Comparison of ENCODE assay signal across 11 cellular contexts in genomic region chr7:33933611-33934281, GRCh38. TPM values are rescaled to one million over a fixed set of nuclear protein-coding genes. Genes with fewer than 3 reads are reported as not detected.
A peak's percentile ranks its signal among the peaks of the same experiment; 100 is the strongest.
DNase-seq lines count a peak whose midpoint lies in the region; ATAC-seq and TF ChIP-seq lines count a peak whose summit lies in the region.
"Had no signal": no experiment of that assay in that cellular context is flagged by ENCODE, and none has a peak within 500 bp of the region (broad histone marks: within the 10 kb centered on the region; RNA-seq: fewer than 3 reads in every experiment).

No MANE protein-coding gene starts in this region.

- WGBS in right cardiac atrium = 76% methylated on average over 4 of the region's 4 CpGs

- TF ChIP-seq POLR2A in Peyer's patch (IDR thresholded peaks at IDR 0.05) = no peak

- H3K36me3 Mint-ChIP-seq in naive thymus-derived CD4-positive, alpha-beta T cell = no peaks in the 10 kb centered on the region
- no peaks in the 10 kb centered on the region for H3K36me3 Mint-ChIP-seq in nephron progenitor cell (ENCODE audit: low read depth)

- H3K36me3 ChIP-seq in SJSA1 = no peaks in the 10 kb centered on the region
- H3K36me3 ChIP-seq in skeletal muscle satellite cell (ENCODE audit: insufficient read depth, low read length) = no peaks in the 10 kb centered on the region
- H3K36me3 ChIP-seq in Peyer's patch = no peaks in the 10 kb centered on the region
- no peaks in the 10 kb centered on the region for H3K36me3 ChIP-seq in naive thymus-derived CD4-positive, alpha-beta T cell (ENCODE audit: control insufficient read depth in 2 of 3, insufficient read depth in 3 of 3, low read length in 3 of 3)
- H3K36me3 ChIP-seq: SJCRH30 had no signal

- no peak overlapping the region for H3K4me3 Mint-ChIP-seq in naive thymus-derived CD4-positive, alpha-beta T cell
- no peak overlapping the region for H3K4me3 Mint-ChIP-seq in nephron progenitor cell
- H3K4me3 Mint-ChIP-seq: activated CD4-positive, alpha-beta T cell treated with anti-CD3 and anti-CD28 coated beads for 36 hours had no signal

- peak overlapping the region; percentile 80 for H3K4me2 ChIP-seq in skeletal muscle satellite cell (ENCODE audit: low read length)

- no peak overlapping the region for H3K4me3 ChIP-seq in SJSA1
- H3K4me3 ChIP-seq in fibroblast of mammary gland (ENCODE audit: control insufficient read depth, low read depth, low read length) = no peak overlapping the region
- H3K4me3 ChIP-seq in skeletal muscle satellite cell (ENCODE audit: low read length) = peak overlapping the region; percentile 49
- no peak overlapping the region for H3K4me3 ChIP-seq in right cardiac atrium (ENCODE audit: low read length)
- H3K4me3 ChIP-seq in Peyer's patch = no peak overlapping the region
- no peak overlapping the region for H3K4me3 ChIP-seq in naive thymus-derived CD4-positive, alpha-beta T cell (ENCODE audit: low read length)
- H3K4me3 ChIP-seq: SJCRH30 had no signal

- H3K9ac ChIP-seq in skeletal muscle satellite cell (ENCODE audit: low read depth, low read length) = peak overlapping the region; percentile 79

- CTCF ChIA-PET in naive thymus-derived CD4-positive, alpha-beta T cell (lab: Charles Lee) = interaction anchor here (0.6 to 2.0 kb wide), 3 partner anchors 22 to 748 kb away, joined by 3 to 9 read pairs (median 6); no protein-coding TSS in a partner anchor

- POLR2A ChIA-PET in naive thymus-derived CD4-positive, alpha-beta T cell (lab: Charles Lee) = no interaction called here

- H3K9me3 Mint-ChIP-seq in naive thymus-derived CD4-positive, alpha-beta T cell = no peaks in the 10 kb centered on the region
- no peaks in the 10 kb centered on the region for H3K9me3 Mint-ChIP-seq in nephron progenitor cell

- peak overlapping the region; percentile 41 for H3K27ac ChIP-seq in SJSA1
- H3K27ac ChIP-seq in right cardiac atrium (ENCODE audit: low read length) = no peak overlapping the region
- H3K27ac ChIP-seq in Peyer's patch = no peak overlapping the region
- no peak overlapping the region for H3K27ac ChIP-seq in naive thymus-derived CD4-positive, alpha-beta T cell (ENCODE audit: low read depth, low read length)
- H3K27ac ChIP-seq: SJCRH30 had no signal

- H3K4me1 Mint-ChIP-seq in naive thymus-derived CD4-positive, alpha-beta T cell = peaks cover 0 to 6% (median 0%) of the 10 kb centered on the region in 7 donors
- peaks cover 45% of the 10 kb centered on the region for H3K4me1 Mint-ChIP-seq in nephron progenitor cell
- H3K4me1 Mint-ChIP-seq: activated CD4-positive, alpha-beta T cell treated with anti-CD3 and anti-CD28 coated beads for 36 hours had no signal

- H3K27me3 Mint-ChIP-seq in naive thymus-derived CD4-positive, alpha-beta T cell = peaks cover 5 to 20% (median 15%) of the 10 kb centered on the region in 5 donors
- peaks cover 15% of the 10 kb centered on the region for H3K27me3 Mint-ChIP-seq in nephron progenitor cell (ENCODE audit: low read depth, poor library complexity)

- H3K4me1 ChIP-seq in SJSA1 (replicated peaks) = peaks cover 13% of the 10 kb centered on the region
- peaks cover 24% of the 10 kb centered on the region for H3K4me1 ChIP-seq in skeletal muscle satellite cell (ENCODE audit: control insufficient read depth, insufficient read depth, low read length)
- H3K4me1 ChIP-seq in right cardiac atrium (ENCODE audit: control insufficient read depth, insufficient read depth, low read length) = no peaks in the 10 kb centered on the region
- no peaks in the 10 kb centered on the region for H3K4me1 ChIP-seq in Peyer's patch
- H3K4me1 ChIP-seq in naive thymus-derived CD4-positive, alpha-beta T cell (ENCODE audit: control insufficient read depth in 2 of 2, insufficient read depth in 2 of 2, low read length in 2 of 2) = no peaks in the 10 kb centered on the region
- H3K4me1 ChIP-seq: SJCRH30 had no signal

- H3K9me3 ChIP-seq in SJSA1 (replicated peaks) = no peaks in the 10 kb centered on the region
- no peaks in the 10 kb centered on the region for H3K9me3 ChIP-seq in skeletal muscle satellite cell (replicated peaks; ENCODE audit: low read length)
- no peaks in the 10 kb centered on the region for H3K9me3 ChIP-seq in right cardiac atrium (ENCODE audit: control insufficient read depth, low read length)
- no peaks in the 10 kb centered on the region for H3K9me3 ChIP-seq in Peyer's patch
- no peaks in the 10 kb centered on the region for H3K9me3 ChIP-seq in naive thymus-derived CD4-positive, alpha-beta T cell (ENCODE audit: control insufficient read depth in 2 of 3, low read length in 3 of 3)
- H3K9me3 ChIP-seq: SJCRH30 had no signal

- no peak overlapping the region for H3K27ac Mint-ChIP-seq in naive thymus-derived CD4-positive, alpha-beta T cell
- H3K27ac Mint-ChIP-seq in nephron progenitor cell = no peak overlapping the region
- H3K27ac Mint-ChIP-seq: activated CD4-positive, alpha-beta T cell treated with anti-CD3 and anti-CD28 coated beads for 36 hours had no signal

- intact Hi-C loops in right cardiac atrium (cut with DNase I) = loop anchor here in 3 of 4 donors (5.0 to 10.0 kb wide), 4 partner anchors 176 to 749 kb away; no protein-coding TSS in a partner anchor
- intact Hi-C loops in naive thymus-derived CD4-positive, alpha-beta T cell (cut with micrococcal nuclease) = loop anchor here (1.0 to 10.0 kb wide), 5 partner anchors 690 to 1239 kb away; no protein-coding TSS in a partner anchor

- DNase-seq in GM04504 (ENCODE audit: low read depth) (peak; percentile 87), SJSA1 (ENCODE audit: low read depth in 1 of 2, low spot score in 2 of 2) (peak; percentile 37 to 66), fibroblast of mammary gland (ENCODE audit: low read depth) (peak; percentile 96), right cardiac atrium (no peak), Peyer's patch (no peak), nephron progenitor cell (no peak)
- no peak for DNase-seq in naive thymus-derived CD4-positive, alpha-beta T cell

- TF ChIP-seq CTCF in fibroblast of mammary gland (conservative IDR thresholded peaks at IDR 0.05; ENCODE audit: control insufficient read depth, insufficient read depth, low read depth, low read length) (no peak), Peyer's patch (IDR thresholded peaks at IDR 0.05) (no peak), nephron progenitor cell (IDR thresholded peaks at IDR 0.05) (no peak)

- no peaks in the 10 kb centered on the region for H3K27me3 ChIP-seq in SJSA1 (replicated peaks)
- H3K27me3 ChIP-seq in skeletal muscle satellite cell (ENCODE audit: control insufficient read depth, insufficient read depth, low read length) = no peaks in the 10 kb centered on the region
- no peaks in the 10 kb centered on the region for H3K27me3 ChIP-seq in right cardiac atrium (ENCODE audit: control insufficient read depth, insufficient read depth)
- H3K27me3 ChIP-seq in Peyer's patch = no peaks in the 10 kb centered on the region
- no peaks in the 10 kb centered on the region for H3K27me3 ChIP-seq in naive thymus-derived CD4-positive, alpha-beta T cell (ENCODE audit: control insufficient read depth in 2 of 2, insufficient read depth in 2 of 2, low read length in 2 of 2)
- H3K27me3 ChIP-seq: SJCRH30 had no signal

- ATAC-seq in right cardiac atrium = no peak
- no peak for ATAC-seq in naive thymus-derived CD4-positive, alpha-beta T cell

RNA-seq across cellular contexts. Expression of gene BMPER, which starts 28.4 kb away (rescaled TPM):
- 1.3 and 2.8 TPM in 2 replicates for total RNA-seq in SJSA1 (2014; rRNA removed; shearing (Covaris generic))
- 3.7 and 4.8 TPM in 2 replicates for total RNA-seq in skeletal muscle satellite cell (2012; rRNA removed)
- total RNA-seq in right cardiac atrium (1 to 10 TPM; 4.9 to 6.9 (median 5.5) TPM), Peyer's patch (10 to 100 TPM in 3 of 4 donors, 1 to 10 TPM in 1; 4.0 to 50.3 (median 17.6) TPM)
- polyA plus RNA-seq in right cardiac atrium = 1.3 TPM
- total RNA-seq in naive thymus-derived CD4-positive, alpha-beta T cell = under 1 TPM in 3 of 5 experiments, not detected in 2; 0.37 to 0.81 (median 0.44) TPM
- not detected for polyA plus RNA-seq in naive thymus-derived CD4-positive, alpha-beta T cell
- total RNA-seq: activated CD4-positive, alpha-beta T cell treated with anti-CD3 and anti-CD28 coated beads for 36 hours; G401 had no signal

Comparison
In these comparisons a context has a peak if more than half of its experiments do, and no peak if none do; other contexts are left out.
1. DNase-seq: peak in GM04504 (single experiment), SJSA1 (2 of 2) and fibroblast of mammary gland (single experiment); none in right cardiac atrium (0 of 3), Peyer's patch (0 of 3), naive thymus-derived CD4-positive, alpha-beta T cell (0 of 9) and nephron progenitor cell (single experiment).